8 cellular contexts compared by ENCODE assay signal in the genomic region with DNA sequence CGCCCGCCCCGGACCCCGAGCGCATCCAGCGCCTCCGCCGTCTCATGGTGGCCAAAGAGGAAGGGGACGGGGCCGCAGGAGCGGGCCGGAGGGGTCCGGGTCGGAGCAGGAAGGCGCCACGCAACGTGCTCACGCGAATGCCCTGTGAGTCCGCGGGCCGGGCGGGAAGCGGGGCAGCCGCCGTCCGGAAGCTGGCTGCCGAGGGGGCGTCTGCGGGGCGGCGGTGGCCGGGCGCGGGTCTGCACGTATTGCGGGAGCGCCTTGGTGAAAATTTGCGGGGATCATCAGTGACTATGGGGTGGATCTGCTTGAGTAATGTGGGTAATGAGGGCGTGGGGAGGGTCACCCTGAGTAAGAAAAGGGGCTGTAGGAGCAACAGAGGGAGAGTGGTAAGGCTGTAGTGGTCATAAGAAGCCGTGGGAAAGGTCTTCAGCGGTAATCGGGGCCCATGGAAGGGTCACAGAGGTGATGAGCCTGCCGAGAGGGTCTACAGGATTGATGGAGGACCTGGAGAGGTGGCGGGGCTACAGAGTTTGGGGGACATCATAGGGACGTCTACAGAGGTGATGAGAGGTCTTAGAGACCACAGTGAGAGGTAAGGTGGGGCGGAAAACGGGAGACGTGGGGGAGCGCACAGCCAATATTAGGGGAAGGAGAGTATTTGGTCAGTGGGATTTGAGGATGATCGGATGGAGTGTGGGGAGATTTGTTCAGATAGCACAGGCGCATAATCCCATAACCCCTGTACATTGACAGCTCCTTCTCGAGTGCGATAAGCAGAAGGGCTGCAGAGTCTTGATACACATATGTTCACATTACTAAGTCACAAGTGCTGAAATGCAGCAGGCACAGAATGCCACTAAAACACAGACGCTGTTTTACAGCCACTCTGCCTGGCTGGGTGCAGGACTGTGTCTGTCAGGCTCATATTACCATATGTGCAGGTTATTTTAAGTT. TPM values are rescaled to one million over a fixed set of nuclear protein-coding genes. Genes with fewer than 3 reads are reported as not detected.
A peak's percentile ranks its signal among the peaks of the same experiment; 100 is the strongest.
DNase-seq lines count a peak whose midpoint lies in the region; ATAC-seq, FAIRE-seq and TF ChIP-seq lines count a peak whose summit lies in the region.

No MANE protein-coding gene starts in this region.

- intact Hi-C loops in PC-9 (cut with micrococcal nuclease; ENCODE audit: unreplicated experiment) (loop anchor here (5.0 kb wide), 2 partner anchors 267 to 402 kb away; no protein-coding TSS in a partner anchor), kidney (cut with DNase I) (no loop called here)

- H2AFZ ChIP-seq in PC-9, result peak overlapping the region; percentile 96

- H3K4me3 ChIP-seq in PC-9 (peak overlapping the region; percentile 89), brain microvascular endothelial cell (ENCODE audit: low read depth, low read length) (peak overlapping the region; percentile 79), kidney (ENCODE audit: low read length in 2 of 2) (peak overlapping the region; percentile 74 to 89)

- TF ChIP-seq CTCF in PC-9 (conservative IDR thresholded peaks at IDR 0.05) (no peak), brain microvascular endothelial cell (IDR thresholded peaks at IDR 0.05; ENCODE audit: low read depth, low read length, missing control alignments) (no peak), kidney (IDR thresholded peaks at IDR 0.05; ENCODE audit: borderline replicate concordance, extremely low read depth, insufficient read depth) (no peak)

- no TSS peak for BruUV-seq in PC-9 (replicated peaks; lab: Mats Ljungman, UMichigan)

- H3K4me1 ChIP-seq in PC-9 (replicated peaks; ENCODE audit: insufficient read depth) (peaks cover 12% of the 10 kb centered on the region), kidney (ENCODE audit: control insufficient read depth in 1 of 2, insufficient read depth in 1 of 2, low read depth in 1 of 2, low read length in 2 of 2) (peaks cover 0 to 10% of the 10 kb centered on the region in 2 donors)

- no peaks in the 10 kb centered on the region for H3K9me2 ChIP-seq in PC-9 (ENCODE audit: insufficient read depth)

- H3K4me2 ChIP-seq in PC-9, result peak overlapping the region; percentile 90

- H3F3A ChIP-seq in PC-9 (ENCODE audit: insufficient read depth, low read depth), result peaks cover 3% of the 10 kb centered on the region; the same call in 1 of the 2 replicates

- no peak for FAIRE-seq in kidney (lab: Jason Lieb, UNC)

- CTCF ChIA-PET in PC-9 (lab: Charles Lee), result interaction anchor here (0.6 to 2.6 kb wide), 3 partner anchors 13 to 1194 kb away, joined by 3 to 14 read pairs (median 13); partner anchors contain the start of gene THG1L

- no peaks in the 10 kb centered on the region for H3K79me2 ChIP-seq in PC-9 (ENCODE audit: low read depth)

- no peaks in the 10 kb centered on the region for H4K20me1 ChIP-seq in PC-9 (ENCODE audit: insufficient read depth)

- no peaks in the 10 kb centered on the region for H3K27me3 ChIP-seq in PC-9 (ENCODE audit: insufficient read depth, low read depth)
- H3K27me3 ChIP-seq in brain microvascular endothelial cell (replicated peaks), result no peaks in the 10 kb centered on the region

- H3K36me3 ChIP-seq in PC-9 (ENCODE audit: low read depth) (no peaks in the 10 kb centered on the region), brain microvascular endothelial cell (replicated peaks) (no peaks in the 10 kb centered on the region), kidney (ENCODE audit: control insufficient read depth in 1 of 2, insufficient read depth in 2 of 2, low read length in 2 of 2) (peaks cover 0 to 4% of the 10 kb centered on the region in 2 donors)

- no peaks in the 10 kb centered on the region for H3K9me3 ChIP-seq in PC-9 (ENCODE audit: insufficient read depth, low read depth)
- no peaks in the 10 kb centered on the region for H3K9me3 ChIP-seq in kidney (ENCODE audit: control insufficient read depth in 1 of 2, low read length in 2 of 2)

- DNase-seq in NCI-H748 (lab: John Stamatoyannopoulos, UW; ENCODE audit: unreplicated experiment) (peak; percentile 53), NCI-H748 treated with DMSO at 0.1 percent for 48 hours (lab: John Stamatoyannopoulos, UW) (no peak), PC-9 (no peak), brain microvascular endothelial cell (no peak), kidney (peak; percentile 84), SW 1271 (lab: John Stamatoyannopoulos, UW) (no peak)
- DNase-seq in stimulated activated CD4-positive, alpha-beta T cell treated with anti-CD3 and anti-CD28 coated beads, Interleukin-4, amount 100 ng/mL, for 24 hours, result peak; percentile 17

- POLR2A ChIA-PET in PC-9 (lab: Charles Lee; ENCODE audit: unreplicated experiment), result interaction anchor here (0.6 kb wide), 1 partner anchor 155 kb away, joined by 3 read pairs; no protein-coding TSS in a partner anchor

- H3K27ac ChIP-seq in PC-9 (no peak overlapping the region), brain microvascular endothelial cell (peak overlapping the region; percentile 43), kidney (ENCODE audit: low read depth in 2 of 2, low read length in 2 of 2) (no peak overlapping the region)

- in situ Hi-C loops in brain microvascular endothelial cell (cut with HindIII; ENCODE audit: low pct_ligation_motif_present, low sequenced_read_pairs), result no loop called here

- peak overlapping the region; percentile 0 to 84 for H3K9ac ChIP-seq in kidney (ENCODE audit: low read length in 2 of 2)

- ATAC-seq in HG02623 (IDR thresholded peaks at IDR 0.05; ENCODE audit: unreplicated experiment), result peak; percentile 21

RNA-seq across cellular contexts. Expression of gene LSM11, which starts 0.8 kb away (rescaled TPM):
- total RNA-seq in PC-9 (2021) (1.9 and 2.1 TPM in 2 replicates), kidney (2.8 TPM)
- polyA plus RNA-seq in kidney (ENCODE audit: insufficient read depth, low read depth, low replicate concordance), result 0.97 TPM

RNA-seq across cellular contexts. Expression of gene THG1L, which starts 13.1 kb away (rescaled TPM):
- total RNA-seq in PC-9 (2021), result 20.9 and 25.3 TPM in 2 replicates
- 11.7 TPM for total RNA-seq in kidney
- polyA plus RNA-seq in kidney (ENCODE audit: insufficient read depth, low read depth, low replicate concordance), result 9.8 TPM

Comparison
In these comparisons a context has a peak if more than half of its experiments do, and no peak if none do; other contexts are left out.
1. DNase-seq: peak in NCI-H748 (single experiment), kidney (single experiment) and stimulated activated CD4-positive, alpha-beta T cell treated with anti-CD3 and anti-CD28 coated beads, Interleukin-4, amount 100 ng/mL, for 24 hours (single experiment); none in NCI-H748 treated with DMSO at 0.1 percent for 48 hours (single experiment), PC-9 (0 of 2), brain microvascular endothelial cell (single experiment) and SW 1271 (0 of 2).
2. Peak in every context shown above with its lines, with median percentiles within 50 percentile points of each other: H3K4me3 ChIP-seq.